Comparison of ENCODE assay signal across 9 cellular contexts in the genomic region with DNA sequence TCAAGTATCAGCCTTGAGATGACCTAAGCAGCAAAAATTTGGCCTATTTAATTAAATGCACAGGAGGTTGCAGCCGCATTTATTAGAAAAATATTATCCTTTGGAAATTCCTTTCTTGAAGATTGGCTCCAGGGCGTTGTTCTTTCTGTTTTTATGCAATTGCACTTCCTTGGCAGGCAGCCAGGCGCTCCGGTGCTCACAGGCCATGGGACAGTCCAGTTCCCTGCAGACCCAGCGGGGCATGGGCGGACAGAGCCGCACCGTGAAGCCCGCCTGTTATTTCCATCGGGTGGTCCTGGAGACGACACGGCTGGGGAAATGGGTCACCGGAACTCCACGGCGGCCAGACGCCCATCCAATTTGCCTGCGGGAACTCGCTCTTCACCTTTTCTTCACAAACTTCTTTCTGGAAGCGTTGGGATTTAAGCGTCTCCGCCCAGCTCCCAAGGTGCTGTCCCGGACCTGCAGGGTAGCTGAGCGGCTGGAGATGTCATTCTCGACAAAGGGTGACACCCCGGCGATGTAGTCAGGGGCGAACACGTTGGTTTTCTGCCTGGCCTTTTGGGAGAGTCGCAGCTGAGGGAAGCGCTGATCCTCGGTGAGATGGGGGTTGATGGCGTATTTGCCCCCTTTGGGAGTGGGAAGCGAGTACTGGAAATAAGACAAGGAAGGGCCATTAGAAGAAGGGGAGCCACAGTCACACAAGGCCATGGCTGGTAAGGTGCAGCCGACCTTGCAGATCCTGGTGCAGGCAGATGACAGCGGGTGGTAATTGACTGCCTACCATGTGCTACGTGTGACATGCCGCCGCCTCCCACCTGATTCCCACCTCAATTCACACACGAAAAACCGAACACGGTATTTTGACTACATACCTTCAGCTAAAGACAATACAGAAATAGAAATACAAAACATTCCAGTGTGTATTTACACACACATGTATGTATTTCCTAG. TPM values are rescaled to one million over a fixed set of nuclear protein-coding genes. Genes with fewer than 3 reads are reported as not detected.
A peak's percentile ranks its signal among the peaks of the same experiment; 100 is the strongest.
DNase-seq lines count a peak whose midpoint lies in the region; FAIRE-seq and TF ChIP-seq lines count a peak whose summit lies in the region.
"Had no signal": no experiment of that assay in that cellular context is flagged by ENCODE, and none has a peak within 500 bp of the region (broad histone marks: within the 10 kb centered on the region; RNA-seq: fewer than 3 reads in every experiment).

No MANE protein-coding gene starts in this region.

- no peak overlapping the region for H3K27ac ChIP-seq in mammary epithelial cell (ENCODE audit: insufficient read depth, low read depth, low read length)
- H3K27ac ChIP-seq in small intestine (ENCODE audit: low read depth in 1 of 2, low read length in 1 of 2): peak overlapping the region in 1 of 2 donors; percentile 46

- H3K4me1 ChIP-seq in mammary epithelial cell (ENCODE audit: insufficient read depth, low read length): peaks cover 14% of the 10 kb centered on the region
- H3K4me1 ChIP-seq in small intestine (ENCODE audit: control insufficient read depth in 2 of 2, insufficient read depth in 1 of 2, low read depth in 1 of 2, low read length in 1 of 2): no peaks in the 10 kb centered on the region

- intact Hi-C loops in mammary epithelial cell (cut with micrococcal nuclease): no loop called here

- H2AFZ ChIP-seq in mammary epithelial cell (ENCODE audit: low read depth, low read length): no peak overlapping the region

- no peaks in the 10 kb centered on the region for H3K9me3 ChIP-seq in mammary epithelial cell (replicated peaks; ENCODE audit: insufficient read depth, low read length)
- no peaks in the 10 kb centered on the region for H3K9me3 ChIP-seq in small intestine (ENCODE audit: control insufficient read depth, low read depth)

- TF ChIP-seq CTCF in mammary epithelial cell (conservative IDR thresholded peaks at IDR 0.05 in 1 of 2, IDR thresholded peaks at IDR 0.05 in 1 of 2; ENCODE audit: extremely low read depth in 1 of 2, insufficient read depth in 1 of 2, low read depth in 1 of 2, low read length in 2 of 2) (no peak), D721Med (IDR thresholded peaks at IDR 0.05; ENCODE audit: insufficient read depth, missing control alignments) (no peak)

- in situ Hi-C loops in mammary epithelial cell (cut with MboI; ENCODE audit: low sequenced_read_pairs in 2 of 2): no loop called here

- H3K36me3 ChIP-seq in mammary epithelial cell (ENCODE audit: insufficient read depth, low read length) (peaks cover 41% of the 10 kb centered on the region), small intestine (ENCODE audit: control insufficient read depth in 2 of 2, insufficient read depth in 2 of 2, low read length in 2 of 2) (peaks cover 11 to 12% of the 10 kb centered on the region in 2 donors)

- CTCF ChIA-PET in mammary epithelial cell (lab: Charles Lee; ENCODE audit: low non-redundant PET): no interaction called here

- H3K79me2 ChIP-seq in mammary epithelial cell (ENCODE audit: insufficient read depth, low read length): peaks cover 51% of the 10 kb centered on the region

- H4K20me1 ChIP-seq in mammary epithelial cell (ENCODE audit: insufficient read depth, low read length): no peaks in the 10 kb centered on the region

- dilution Hi-C loops in mammary epithelial cell (cut with HindIII; ENCODE audit: low sequenced_read_pairs): no loop called here

- no peaks in the 10 kb centered on the region for H3K27me3 ChIP-seq in mammary epithelial cell (ENCODE audit: insufficient read depth, low read length)
- no peaks in the 10 kb centered on the region for H3K27me3 ChIP-seq in small intestine (ENCODE audit: control insufficient read depth in 2 of 2, insufficient read depth in 2 of 2, low read length in 2 of 2)

- no peak overlapping the region for H3K4me2 ChIP-seq in mammary epithelial cell (ENCODE audit: insufficient read depth, low read depth, low read length)

- FAIRE-seq in small intestine (lab: Jason Lieb, UNC) (no peak), D721Med (lab: Jason Lieb, UNC) (no peak), GM19239 (lab: Jason Lieb, UNC) (no peak)

- H3K4me3 ChIP-seq in mammary epithelial cell (replicated peaks in 1 of 3; ENCODE audit: insufficient read depth in 1 of 3, low read depth in 2 of 3, low read length in 3 of 3): no peak overlapping the region
- H3K4me3 ChIP-seq in small intestine (ENCODE audit: low read depth in 1 of 2, low read length in 2 of 2): no peak overlapping the region

- TSS peak; percentile 75 for BruUV-seq in mammary epithelial cell (replicated peaks; lab: Mats Ljungman, UMichigan)

- no peak overlapping the region for H3K9ac ChIP-seq in mammary epithelial cell (ENCODE audit: insufficient read depth, low read length)

- DNase-seq in LoVo (ENCODE audit: low spot score): peak; percentile 43
- peak; percentile 69 for DNase-seq in mammary epithelial cell
- peak; percentile 74 for DNase-seq in iris pigment epithelial cell (ENCODE audit: low read depth)
- peak; percentile 92 for DNase-seq in small intestine
- DNase-seq in NCI-H2171 (lab: John Stamatoyannopoulos, UW): no peak
- no peak for DNase-seq in D721Med (ENCODE audit: insufficient read length, low spot score)
- DNase-seq in activated effector memory CD4-positive, alpha-beta T cell treated with Interleukin-2 at 50 U/mL for 16 hours: no peak
- no peak for DNase-seq in GM19239 (ENCODE audit: insufficient read length, low spot score)
- DNase-seq: activated naive CD8-positive, alpha-beta T cell treated with anti-CD3 and anti-CD28 coated beads, Interleukin-2, amount 50 U/mL, for 24 hours had no signal

- WGBS in mammary epithelial cell (ENCODE audit: low coverage, missing lambda C conversion rate): 57% methylated on average over 31 of the region's 41 CpGs
- 47 to 72% (median 58%) methylated on average over 36 to 41 of the region's 41 CpGs for WGBS in small intestine, 3 donors

RNA-seq across cellular contexts. Expression of a gene that starts 12.5 kb away (rescaled TPM):
- total RNA-seq in mammary epithelial cell: 10 to 100 TPM; 30.7 to 72.3 TPM
- polyA plus RNA-seq in mammary epithelial cell: 90.4 TPM
- polyA minus RNA-seq in mammary epithelial cell: 83.8 TPM
- 10 to 100 TPM; 22.8 to 71.0 (median 28.6) TPM for polyA plus RNA-seq in small intestine

RNA-seq across cellular contexts. Expression of a gene that starts 15.9 kb away (rescaled TPM):
- total RNA-seq in mammary epithelial cell: 100 to 1,000 TPM; 241 to 421 TPM
- polyA plus RNA-seq in mammary epithelial cell (446 TPM), small intestine (100 to 1,000 TPM in 1 of 3 donors, 10 to 100 TPM in 2; 93.2 to 151 (median 99.5) TPM)
- 221 TPM for polyA minus RNA-seq in mammary epithelial cell

RNA-seq across cellular contexts. Expression of a gene that starts 19.9 kb away (rescaled TPM):
- total RNA-seq in mammary epithelial cell: 10 to 100 TPM; 30.3 to 32.8 TPM
- polyA plus RNA-seq in mammary epithelial cell (13.3 TPM), small intestine (10 to 100 TPM; 32.4 to 35.5 (median 35.3) TPM)
- 41.5 TPM for polyA minus RNA-seq in mammary epithelial cell

Comparison
In these comparisons a context has a peak if more than half of its experiments do, and no peak if none do; other contexts are left out.
1. DNase-seq: peak in LoVo (single experiment), mammary epithelial cell (single experiment), iris pigment epithelial cell (single experiment) and small intestine (single experiment); none in NCI-H2171 (single experiment), D721Med (single experiment), activated effector memory CD4-positive, alpha-beta T cell treated with Interleukin-2 at 50 U/mL for 16 hours (single experiment) and GM19239 (single experiment).